ENCODE assay signal across 1 cellular context in genomic region chr19:46862504-46862835, GRCh38.
TF ChIP-seq lines count a peak whose summit lies in the region.

No MANE protein-coding gene starts in this region.

TF ChIP-seq in IMR-90, 13 proteins besides CTCF, POLR2A, EP300 and RAD21 (continued from another document):
- TF ChIP-seq ELK1 (IDR thresholded peaks at IDR 0.05; ENCODE audit: borderline replicate concordance, low read depth, low read length) (no peak), MXI1 (IDR thresholded peaks at IDR 0.05; ENCODE audit: borderline replicate concordance, low read depth, low read length) (no peak), FOS (IDR thresholded peaks at IDR 0.05; ENCODE audit: low read depth, low read length) (no peak), NFE2L2 (IDR thresholded peaks at IDR 0.05; ENCODE audit: low read depth, low read length) (no peak), USF2 (IDR thresholded peaks at IDR 0.05; ENCODE audit: low read depth, low read length) (no peak), CHD1 (IDR thresholded peaks at IDR 0.05; ENCODE audit: low read depth, low read length) (no peak), CEBPB (IDR thresholded peaks at IDR 0.05; ENCODE audit: low read depth, low read length) (no peak)
